15 cellular contexts compared by ENCODE assay signal in the genomic region with DNA sequence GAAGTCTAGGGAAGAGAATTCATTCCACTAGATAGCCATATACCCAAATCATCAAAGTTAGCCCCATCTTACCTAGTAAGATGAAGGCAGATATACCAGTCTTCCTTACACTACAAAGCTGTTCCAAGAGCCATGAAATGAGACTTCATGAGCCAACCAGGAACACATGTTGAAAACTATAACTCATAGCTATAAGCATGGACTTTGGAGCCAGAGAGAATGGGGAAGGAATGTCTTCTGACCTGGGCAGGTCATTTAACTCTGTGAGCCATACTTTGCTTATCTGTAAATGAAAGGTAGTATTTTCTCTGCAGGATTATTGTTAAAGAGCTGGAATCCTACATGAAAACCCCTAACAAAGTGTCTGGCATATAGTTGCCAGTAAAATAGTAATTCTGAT. TPM values are rescaled to one million over a fixed set of nuclear protein-coding genes. Genes with fewer than 3 reads are reported as not detected.
DNase-seq lines count a peak whose midpoint lies in the region; ATAC-seq and TF ChIP-seq lines count a peak whose summit lies in the region.
"Had no signal": no experiment of that assay in that cellular context is flagged by ENCODE, and none has a peak within 500 bp of the region (broad histone marks: within the 10 kb centered on the region; RNA-seq: fewer than 3 reads in every experiment).

No MANE protein-coding gene starts in this region.

- peak overlapping the region; percentile 20; the same call in 1 of the 2 replicates for H3K27ac ChIP-seq in PC-9
- H3K27ac ChIP-seq: A549, C4-2B had no signal

- H3K27me3 Mint-ChIP-seq in endothelial cell (ENCODE audit: unreplicated experiment) = peaks cover 4% of the 10 kb centered on the region

- H3K4me2 ChIP-seq in PC-9 = no peak overlapping the region
- H3K4me2 ChIP-seq: A549 had no signal

- no peaks in the 10 kb centered on the region for H3K9me3 ChIP-seq in PC-9 (ENCODE audit: insufficient read depth, low read depth)
- H3K9me3 ChIP-seq: A549, BE2C had no signal

- H3K4me1 Mint-ChIP-seq in endothelial cell (ENCODE audit: unreplicated experiment) = peaks cover 57% of the 10 kb centered on the region
- H3K4me1 Mint-ChIP-seq: CD4-positive, alpha-beta memory T cell had no signal

- H3K4me3 Mint-ChIP-seq in endothelial cell (ENCODE audit: unreplicated experiment) = peak overlapping the region; percentile 43
- H3K4me3 Mint-ChIP-seq: CD4-positive, alpha-beta memory T cell; H9 had no signal

- peaks cover 44% of the 10 kb centered on the region for H3F3A ChIP-seq in PC-9 (ENCODE audit: insufficient read depth, low read depth)

- no peak for ATAC-seq in GM21528 (IDR thresholded peaks at IDR 0.05; ENCODE audit: low FRiP score, unreplicated experiment)
- no peak for ATAC-seq in HG03025 (IDR thresholded peaks at IDR 0.05; ENCODE audit: low FRiP score, unreplicated experiment)
- ATAC-seq: A549, GM12878 had no signal

- no TSS peak for BruUV-seq in PC-9 (replicated peaks; lab: Mats Ljungman, UMichigan)

- no peaks in the 10 kb centered on the region; the same call in 1 of the 2 replicates for H3K4me1 ChIP-seq in PC-9 (replicated peaks; ENCODE audit: insufficient read depth)
- H3K4me1 ChIP-seq: A549, BE2C had no signal

- intact Hi-C loops in PC-9 (cut with micrococcal nuclease; ENCODE audit: unreplicated experiment) = no loop called here

- no peak for TF ChIP-seq CTCF in PC-9 (conservative IDR thresholded peaks at IDR 0.05)
- TF ChIP-seq CTCF in endothelial cell (IDR thresholded peaks at IDR 0.05; ENCODE audit: unreplicated experiment) = no peak

- H3K36me3 Mint-ChIP-seq in endothelial cell (ENCODE audit: low read depth, unreplicated experiment) = peaks cover 62% of the 10 kb centered on the region
- H3K36me3 Mint-ChIP-seq: CD4-positive, alpha-beta memory T cell had no signal

- CTCF ChIA-PET in PC-9 (lab: Charles Lee) = no interaction called here

- H4K20me1 ChIP-seq in PC-9 (ENCODE audit: insufficient read depth) = no peaks in the 10 kb centered on the region; the same call in 1 of the 2 replicates

- no peaks in the 10 kb centered on the region for H3K9me2 ChIP-seq in PC-9 (ENCODE audit: insufficient read depth)

- peak overlapping the region; percentile 72 for H3K27ac Mint-ChIP-seq in endothelial cell (ENCODE audit: unreplicated experiment)
- H3K27ac Mint-ChIP-seq: CD4-positive, alpha-beta memory T cell; H9 had no signal

- no peaks in the 10 kb centered on the region for H3K27me3 ChIP-seq in PC-9 (ENCODE audit: insufficient read depth, low read depth)

- H3K4me3 ChIP-seq in PC-9 = no peak overlapping the region
- H3K4me3 ChIP-seq: A549, GM12878 had no signal

- peaks cover 41% of the 10 kb centered on the region for H3K79me2 ChIP-seq in PC-9 (ENCODE audit: low read depth)

- H3K9me3 Mint-ChIP-seq in endothelial cell (ENCODE audit: unreplicated experiment) = no peaks in the 10 kb centered on the region
- H3K9me3 Mint-ChIP-seq: CD4-positive, alpha-beta memory T cell; H9 had no signal

- DNase-seq in PC-9 = no peak
- DNase-seq in endothelial cell (ENCODE audit: low spot score) = no peak
- DNase-seq in mucosa of gallbladder (ENCODE audit: low spot score) = peak; percentile 20
- no peak for DNase-seq in NCI-H1105 treated with DMSO at 0.1 percent for 48 hours (lab: John Stamatoyannopoulos, UW)
- DNase-seq: BE2C; CD4-positive, alpha-beta memory T cell; DMS79; GOT3; H9 had no signal

- POLR2A ChIA-PET in PC-9 (lab: Charles Lee; ENCODE audit: unreplicated experiment) = no interaction called here

- no peak overlapping the region for H2AFZ ChIP-seq in PC-9

- peaks cover 49% of the 10 kb centered on the region for H3K36me3 ChIP-seq in PC-9 (ENCODE audit: low read depth)
- H3K36me3 ChIP-seq: BE2C had no signal

RNA-seq across cellular contexts. Expression of a gene that starts 27.3 kb away (rescaled TPM):
- 23.1 and 40.0 TPM in 2 replicates for total RNA-seq in PC-9 (2021)
- total RNA-seq in endothelial cell (ENCODE audit: unreplicated experiment) = 250 TPM
- total RNA-seq in mucosa of gallbladder = 10.1 TPM
- total RNA-seq: CD4-positive, alpha-beta memory T cell; G401; H9 had no signal
